ENCODE assay signal across 1 cellular context in genomic region chr6:146359123-146359522, GRCh38.
TF ChIP-seq lines count a peak whose summit lies in the region.

No MANE protein-coding gene starts in this region.

TF ChIP-seq in K562, 482 proteins besides CTCF, POLR2A, EP300 and RAD21 (continued from another document):
- TF ChIP-seq, protein P1, sequence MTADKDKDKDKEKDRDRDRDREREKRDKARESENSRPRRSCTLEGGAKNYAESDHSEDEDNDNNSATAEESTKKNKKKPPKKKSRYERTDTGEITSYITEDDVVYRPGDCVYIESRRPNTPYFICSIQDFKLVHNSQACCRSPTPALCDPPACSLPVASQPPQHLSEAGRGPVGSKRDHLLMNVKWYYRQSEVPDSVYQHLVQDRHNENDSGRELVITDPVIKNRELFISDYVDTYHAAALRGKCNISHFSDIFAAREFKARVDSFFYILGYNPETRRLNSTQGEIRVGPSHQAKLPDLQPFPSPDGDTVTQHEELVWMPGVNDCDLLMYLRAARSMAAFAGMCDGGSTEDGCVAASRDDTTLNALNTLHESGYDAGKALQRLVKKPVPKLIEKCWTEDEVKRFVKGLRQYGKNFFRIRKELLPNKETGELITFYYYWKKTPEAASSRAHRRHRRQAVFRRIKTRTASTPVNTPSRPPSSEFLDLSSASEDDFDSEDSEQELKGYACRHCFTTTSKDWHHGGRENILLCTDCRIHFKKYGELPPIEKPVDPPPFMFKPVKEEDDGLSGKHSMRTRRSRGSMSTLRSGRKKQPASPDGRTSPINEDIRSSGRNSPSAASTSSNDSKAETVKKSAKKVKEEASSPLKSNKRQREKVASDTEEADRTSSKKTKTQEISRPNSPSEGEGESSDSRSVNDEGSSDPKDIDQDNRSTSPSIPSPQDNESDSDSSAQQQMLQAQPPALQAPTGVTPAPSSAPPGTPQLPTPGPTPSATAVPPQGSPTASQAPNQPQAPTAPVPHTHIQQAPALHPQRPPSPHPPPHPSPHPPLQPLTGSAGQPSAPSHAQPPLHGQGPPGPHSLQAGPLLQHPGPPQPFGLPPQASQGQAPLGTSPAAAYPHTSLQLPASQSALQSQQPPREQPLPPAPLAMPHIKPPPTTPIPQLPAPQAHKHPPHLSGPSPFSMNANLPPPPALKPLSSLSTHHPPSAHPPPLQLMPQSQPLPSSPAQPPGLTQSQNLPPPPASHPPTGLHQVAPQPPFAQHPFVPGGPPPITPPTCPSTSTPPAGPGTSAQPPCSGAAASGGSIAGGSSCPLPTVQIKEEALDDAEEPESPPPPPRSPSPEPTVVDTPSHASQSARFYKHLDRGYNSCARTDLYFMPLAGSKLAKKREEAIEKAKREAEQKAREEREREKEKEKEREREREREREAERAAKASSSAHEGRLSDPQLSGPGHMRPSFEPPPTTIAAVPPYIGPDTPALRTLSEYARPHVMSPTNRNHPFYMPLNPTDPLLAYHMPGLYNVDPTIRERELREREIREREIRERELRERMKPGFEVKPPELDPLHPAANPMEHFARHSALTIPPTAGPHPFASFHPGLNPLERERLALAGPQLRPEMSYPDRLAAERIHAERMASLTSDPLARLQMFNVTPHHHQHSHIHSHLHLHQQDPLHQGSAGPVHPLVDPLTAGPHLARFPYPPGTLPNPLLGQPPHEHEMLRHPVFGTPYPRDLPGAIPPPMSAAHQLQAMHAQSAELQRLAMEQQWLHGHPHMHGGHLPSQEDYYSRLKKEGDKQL (CRISPR knock-in tag; IDR thresholded peaks at IDR 0.05; ENCODE audit: borderline replicate concordance) = no peak
- no peak for TF ChIP-seq ASH1L (IDR thresholded peaks at IDR 0.05; ENCODE audit: borderline replicate concordance, low read depth, partially characterized antibody)
- TF ChIP-seq, protein P2, sequence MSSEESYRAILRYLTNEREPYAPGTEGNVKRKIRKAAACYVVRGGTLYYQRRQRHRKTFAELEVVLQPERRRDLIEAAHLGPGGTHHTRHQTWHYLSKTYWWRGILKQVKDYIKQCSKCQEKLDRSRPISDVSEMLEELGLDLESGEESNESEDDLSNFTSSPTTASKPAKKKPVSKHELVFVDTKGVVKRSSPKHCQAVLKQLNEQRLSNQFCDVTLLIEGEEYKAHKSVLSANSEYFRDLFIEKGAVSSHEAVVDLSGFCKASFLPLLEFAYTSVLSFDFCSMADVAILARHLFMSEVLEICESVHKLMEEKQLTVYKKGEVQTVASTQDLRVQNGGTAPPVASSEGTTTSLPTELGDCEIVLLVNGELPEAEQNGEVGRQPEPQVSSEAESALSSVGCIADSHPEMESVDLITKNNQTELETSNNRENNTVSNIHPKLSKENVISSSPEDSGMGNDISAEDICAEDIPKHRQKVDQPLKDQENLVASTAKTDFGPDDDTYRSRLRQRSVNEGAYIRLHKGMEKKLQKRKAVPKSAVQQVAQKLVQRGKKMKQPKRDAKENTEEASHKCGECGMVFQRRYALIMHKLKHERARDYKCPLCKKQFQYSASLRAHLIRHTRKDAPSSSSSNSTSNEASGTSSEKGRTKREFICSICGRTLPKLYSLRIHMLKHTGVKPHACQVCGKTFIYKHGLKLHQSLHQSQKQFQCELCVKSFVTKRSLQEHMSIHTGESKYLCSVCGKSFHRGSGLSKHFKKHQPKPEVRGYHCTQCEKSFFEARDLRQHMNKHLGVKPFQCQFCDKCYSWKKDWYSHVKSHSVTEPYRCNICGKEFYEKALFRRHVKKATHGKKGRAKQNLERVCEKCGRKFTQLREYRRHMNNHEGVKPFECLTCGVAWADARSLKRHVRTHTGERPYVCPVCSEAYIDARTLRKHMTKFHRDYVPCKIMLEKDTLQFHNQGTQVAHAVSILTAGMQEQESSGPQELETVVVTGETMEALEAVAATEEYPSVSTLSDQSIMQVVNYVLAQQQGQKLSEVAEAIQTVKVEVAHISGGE (CRISPR knock-in tag; IDR thresholded peaks at IDR 0.05) = no peak
- TF ChIP-seq, protein P3, sequence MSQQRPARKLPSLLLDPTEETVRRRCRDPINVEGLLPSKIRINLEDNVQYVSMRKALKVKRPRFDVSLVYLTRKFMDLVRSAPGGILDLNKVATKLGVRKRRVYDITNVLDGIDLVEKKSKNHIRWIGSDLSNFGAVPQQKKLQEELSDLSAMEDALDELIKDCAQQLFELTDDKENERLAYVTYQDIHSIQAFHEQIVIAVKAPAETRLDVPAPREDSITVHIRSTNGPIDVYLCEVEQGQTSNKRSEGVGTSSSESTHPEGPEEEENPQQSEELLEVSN (IDR thresholded peaks at IDR 0.05; ENCODE audit: borderline replicate concordance in 1 of 2, extremely low read depth in 1 of 2, insufficient read depth in 1 of 2, insufficient read length in 1 of 2, low read depth in 1 of 2, low read length in 1 of 2, poor library complexity in 1 of 2, severe bottlenecking in 1 of 2) = no peak
- no peak for TF ChIP-seq RFX7 (CRISPR knock-in tag; IDR thresholded peaks at IDR 0.05)
- no peak for TF ChIP-seq SIX5 (IDR thresholded peaks at IDR 0.05; ENCODE audit: borderline replicate concordance in 1 of 2, insufficient read depth in 1 of 2, low read depth in 1 of 2, low read length in 2 of 2)
- no peak for TF ChIP-seq RBM25 (IDR thresholded peaks at IDR 0.05; ENCODE audit: low read depth, low read length, severe bottlenecking)
- no peak for TF ChIP-seq NFXL1 (CRISPR knock-in tag; IDR thresholded peaks at IDR 0.05)
- TF ChIP-seq NR2C1 (IDR thresholded peaks at IDR 0.05) = no peak
- TF ChIP-seq NR2C1 (tag; IDR thresholded peaks at IDR 0.05) = no peak
- no peak for TF ChIP-seq ZFP36 (IDR thresholded peaks at IDR 0.05; ENCODE audit: low read depth, low read length, partially characterized antibody)
- no peak for TF ChIP-seq NCOA2 (IDR thresholded peaks at IDR 0.05; ENCODE audit: partially characterized antibody in 2 of 2)
- no peak for TF ChIP-seq FOXK1 (CRISPR knock-in tag; IDR thresholded peaks at IDR 0.05; ENCODE audit: borderline replicate concordance)
- TF ChIP-seq, protein P4, sequence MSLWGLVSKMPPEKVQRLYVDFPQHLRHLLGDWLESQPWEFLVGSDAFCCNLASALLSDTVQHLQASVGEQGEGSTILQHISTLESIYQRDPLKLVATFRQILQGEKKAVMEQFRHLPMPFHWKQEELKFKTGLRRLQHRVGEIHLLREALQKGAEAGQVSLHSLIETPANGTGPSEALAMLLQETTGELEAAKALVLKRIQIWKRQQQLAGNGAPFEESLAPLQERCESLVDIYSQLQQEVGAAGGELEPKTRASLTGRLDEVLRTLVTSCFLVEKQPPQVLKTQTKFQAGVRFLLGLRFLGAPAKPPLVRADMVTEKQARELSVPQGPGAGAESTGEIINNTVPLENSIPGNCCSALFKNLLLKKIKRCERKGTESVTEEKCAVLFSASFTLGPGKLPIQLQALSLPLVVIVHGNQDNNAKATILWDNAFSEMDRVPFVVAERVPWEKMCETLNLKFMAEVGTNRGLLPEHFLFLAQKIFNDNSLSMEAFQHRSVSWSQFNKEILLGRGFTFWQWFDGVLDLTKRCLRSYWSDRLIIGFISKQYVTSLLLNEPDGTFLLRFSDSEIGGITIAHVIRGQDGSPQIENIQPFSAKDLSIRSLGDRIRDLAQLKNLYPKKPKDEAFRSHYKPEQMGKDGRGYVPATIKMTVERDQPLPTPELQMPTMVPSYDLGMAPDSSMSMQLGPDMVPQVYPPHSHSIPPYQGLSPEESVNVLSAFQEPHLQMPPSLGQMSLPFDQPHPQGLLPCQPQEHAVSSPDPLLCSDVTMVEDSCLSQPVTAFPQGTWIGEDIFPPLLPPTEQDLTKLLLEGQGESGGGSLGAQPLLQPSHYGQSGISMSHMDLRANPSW (CRISPR knock-in tag; IDR thresholded peaks at IDR 0.05) = no peak
- TF ChIP-seq, protein P5, sequence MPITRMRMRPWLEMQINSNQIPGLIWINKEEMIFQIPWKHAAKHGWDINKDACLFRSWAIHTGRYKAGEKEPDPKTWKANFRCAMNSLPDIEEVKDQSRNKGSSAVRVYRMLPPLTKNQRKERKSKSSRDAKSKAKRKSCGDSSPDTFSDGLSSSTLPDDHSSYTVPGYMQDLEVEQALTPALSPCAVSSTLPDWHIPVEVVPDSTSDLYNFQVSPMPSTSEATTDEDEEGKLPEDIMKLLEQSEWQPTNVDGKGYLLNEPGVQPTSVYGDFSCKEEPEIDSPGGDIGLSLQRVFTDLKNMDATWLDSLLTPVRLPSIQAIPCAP (CRISPR knock-in tag; IDR thresholded peaks at IDR 0.05; ENCODE audit: borderline replicate concordance) = no peak
- TF ChIP-seq ZNF318 (IDR thresholded peaks at IDR 0.05; ENCODE audit: borderline replicate concordance in 1 of 2, low read depth in 1 of 2) = no peak
- no peak for TF ChIP-seq ZNF431 (CRISPR knock-in tag; IDR thresholded peaks at IDR 0.05)
- TF ChIP-seq ZNF263 (CRISPR knock-in tag; IDR thresholded peaks at IDR 0.05; ENCODE audit: borderline replicate concordance) = no peak
- TF ChIP-seq CBX8 (IDR thresholded peaks at IDR 0.05; ENCODE audit: borderline replicate concordance, extremely low read depth, low read depth, low read length, poor library complexity, severe bottlenecking) = no peak
